ENCODE assay signal across 9 cellular contexts in the genomic region with DNA sequence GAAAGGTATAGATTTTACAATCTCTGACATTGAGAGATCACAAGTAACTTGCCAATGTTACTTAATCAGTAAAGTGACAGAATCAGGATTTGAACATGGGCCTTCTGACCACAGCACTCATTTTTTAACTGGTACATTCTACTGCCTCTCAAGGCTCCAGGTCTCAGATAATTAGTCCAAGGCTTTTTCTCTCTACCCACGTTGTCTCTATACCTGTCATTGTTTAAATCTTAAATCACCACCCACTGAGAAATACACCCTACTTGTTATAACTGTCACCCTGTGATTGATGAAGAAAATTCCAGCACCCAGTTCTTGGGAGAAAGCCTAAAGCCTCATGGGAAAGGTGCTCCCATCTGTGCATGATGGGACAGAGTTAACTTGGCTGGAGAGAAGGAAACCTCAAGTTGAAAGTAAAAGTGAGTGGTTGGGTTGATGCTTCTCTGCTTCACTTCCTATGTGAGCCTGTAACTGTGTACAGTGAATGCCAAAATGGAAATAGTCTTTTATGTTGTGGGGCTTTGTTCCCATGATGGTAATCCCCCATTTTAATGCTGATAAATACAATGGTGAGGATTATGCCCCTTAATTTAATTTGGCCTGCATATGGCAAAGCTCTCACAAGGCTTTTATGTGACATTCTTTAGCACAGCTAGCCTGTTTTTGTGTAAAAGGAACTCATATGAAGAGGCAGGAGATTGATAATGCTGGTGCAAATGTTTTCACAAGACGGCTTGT.
A peak's percentile ranks its signal among the peaks of the same experiment; 100 is the strongest.
DNase-seq lines count a peak whose midpoint lies in the region; ATAC-seq, FAIRE-seq and TF ChIP-seq lines count a peak whose summit lies in the region.
"Had no signal": no experiment of that assay in that cellular context is flagged by ENCODE, and none has a peak within 500 bp of the region (broad histone marks: within the 10 kb centered on the region; RNA-seq: fewer than 3 reads in every experiment).

No MANE protein-coding gene starts in this region.

- H3K4me3 ChIP-seq in OCI-LY3 (ENCODE audit: low read length) (no peak overlapping the region), muscle layer of colon (ENCODE audit: low read depth in 1 of 2, low read length in 2 of 2) (no peak overlapping the region), right lobe of liver (no peak overlapping the region)

- intact Hi-C loops in right lobe of liver (cut with DNase I), result no loop called here

- DNase-seq in H54 (ENCODE audit: insufficient read length, low spot score), result no peak
- no peak for DNase-seq in activated CD4-positive, alpha-beta T cell treated with anti-CD3 and anti-CD28 coated beads for 1 hour
- DNase-seq in activated naive CD4-positive, alpha-beta T cell treated with anti-CD3 and anti-CD28 coated beads, Interleukin-2, amount 50 U/mL, for 16 hours, result no peak
- no peak for DNase-seq in right lobe of liver
- no peak for DNase-seq in mucosa of gallbladder (ENCODE audit: low spot score)
- DNase-seq: activated T-cell treated with anti-CD3 and anti-CD28 coated beads, Interleukin-2, amount 50 U/mL, for 48 hours had no signal

- H3K36me3 ChIP-seq in OCI-LY3 (replicated peaks; ENCODE audit: low read depth, low read length) (no peaks in the 10 kb centered on the region), muscle layer of colon (ENCODE audit: insufficient read depth, low read length) (no peaks in the 10 kb centered on the region), right lobe of liver (no peaks in the 10 kb centered on the region)

- H3K4me2 ChIP-seq in OCI-LY3 (ENCODE audit: low read length), result peak overlapping the region; percentile 29

- ATAC-seq in GM18498 (IDR thresholded peaks at IDR 0.05; ENCODE audit: unreplicated experiment) (peak; percentile 80), right lobe of liver (no peak)

- no peak for TF ChIP-seq POLR2A in H54 (IDR thresholded peaks at IDR 0.05; ENCODE audit: low read depth, low read length)
- no peak for TF ChIP-seq POLR2A in right lobe of liver (IDR thresholded peaks at IDR 0.05)

- H3K27me3 ChIP-seq in OCI-LY3 (ENCODE audit: low read depth, low read length) (no peaks in the 10 kb centered on the region), muscle layer of colon (ENCODE audit: control insufficient read depth in 1 of 2, insufficient read depth in 2 of 2, low read length in 2 of 2) (no peaks in the 10 kb centered on the region), right lobe of liver (no peaks in the 10 kb centered on the region)

- TF ChIP-seq CTCF in OCI-LY3 (IDR thresholded peaks at IDR 0.05; ENCODE audit: low read depth, low read length) (no peak), right lobe of liver (IDR thresholded peaks at IDR 0.05) (no peak)

- 39% methylated on average over 2 of the region's 2 CpGs for WGBS in right lobe of liver (ENCODE audit: insufficient coverage, low coverage, low lambda C conversion rate, missing lambda C conversion rate)

- H3K9ac ChIP-seq in OCI-LY3 (ENCODE audit: low read length) (no peak overlapping the region), muscle layer of colon (ENCODE audit: low read length) (no peak overlapping the region)

- H3K27ac ChIP-seq in OCI-LY3 (ENCODE audit: low read length) (no peak overlapping the region), muscle layer of colon (ENCODE audit: low read depth, low read length) (peak overlapping the region; percentile 10), right lobe of liver (no peak overlapping the region)

- no peaks in the 10 kb centered on the region for H3K79me2 ChIP-seq in OCI-LY3 (ENCODE audit: low read length)

- no peaks in the 10 kb centered on the region for H4K20me1 ChIP-seq in OCI-LY3 (ENCODE audit: insufficient read depth, low read length)

- no peaks in the 10 kb centered on the region for H3K9me3 ChIP-seq in OCI-LY3 (ENCODE audit: insufficient read depth, low read length)
- no peaks in the 10 kb centered on the region for H3K9me3 ChIP-seq in muscle layer of colon (ENCODE audit: low read length)
- H3K9me3 ChIP-seq in right lobe of liver, result no peaks in the 10 kb centered on the region

- H3K4me1 ChIP-seq in OCI-LY3 (ENCODE audit: low read length) (peaks cover 14% of the 10 kb centered on the region), muscle layer of colon (ENCODE audit: insufficient read depth, low read length) (peaks cover 34% of the 10 kb centered on the region), right lobe of liver (no peaks in the 10 kb centered on the region)

- FAIRE-seq in H54 (lab: Jason Lieb, UNC), result peak; percentile 50

- peak overlapping the region; percentile 27; the same call in 1 of the 2 replicates for H2AFZ ChIP-seq in OCI-LY3 (ENCODE audit: low read depth, low read length)
